Comparison of ENCODE assay signal across 1 cellular context in the genomic region with DNA sequence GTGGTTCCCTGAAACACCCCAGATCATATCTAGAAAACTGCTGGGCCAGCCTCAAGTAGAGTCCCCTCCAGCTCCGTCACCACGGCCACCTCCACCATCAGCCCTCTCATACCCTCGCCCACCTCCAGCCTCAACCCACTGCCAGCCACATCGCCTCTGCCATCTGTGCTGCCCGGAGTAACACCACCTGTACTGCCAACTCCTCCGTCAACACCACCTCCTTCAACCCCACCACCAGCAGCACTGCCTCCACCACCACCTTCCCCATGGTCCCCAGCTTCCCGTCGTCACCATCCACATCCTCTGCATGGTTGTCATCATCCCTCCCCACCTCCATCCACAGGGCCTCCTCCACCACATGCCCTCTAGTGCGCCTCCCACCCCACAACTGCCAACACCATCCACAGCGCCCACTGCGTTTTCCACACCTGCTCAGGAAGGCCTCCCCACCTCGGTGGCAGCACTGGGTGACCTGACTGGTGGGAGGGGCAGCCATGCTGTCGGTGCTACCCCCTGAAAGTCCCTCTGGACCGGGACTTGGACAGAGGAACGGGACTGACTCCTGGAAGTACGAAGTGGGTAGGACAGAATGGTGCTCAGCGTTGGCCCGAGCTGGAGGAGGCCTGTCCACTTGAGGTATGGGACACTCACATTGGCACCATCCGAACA.
A peak's percentile ranks its signal among the peaks of the same experiment; 100 is the strongest.
TF ChIP-seq lines count a peak whose summit lies in the region.

No MANE protein-coding gene starts in this region.

TF ChIP-seq in HepG2, 621 proteins besides CTCF, POLR2A, EP300 and RAD21:
- TF ChIP-seq, protein P1, sequence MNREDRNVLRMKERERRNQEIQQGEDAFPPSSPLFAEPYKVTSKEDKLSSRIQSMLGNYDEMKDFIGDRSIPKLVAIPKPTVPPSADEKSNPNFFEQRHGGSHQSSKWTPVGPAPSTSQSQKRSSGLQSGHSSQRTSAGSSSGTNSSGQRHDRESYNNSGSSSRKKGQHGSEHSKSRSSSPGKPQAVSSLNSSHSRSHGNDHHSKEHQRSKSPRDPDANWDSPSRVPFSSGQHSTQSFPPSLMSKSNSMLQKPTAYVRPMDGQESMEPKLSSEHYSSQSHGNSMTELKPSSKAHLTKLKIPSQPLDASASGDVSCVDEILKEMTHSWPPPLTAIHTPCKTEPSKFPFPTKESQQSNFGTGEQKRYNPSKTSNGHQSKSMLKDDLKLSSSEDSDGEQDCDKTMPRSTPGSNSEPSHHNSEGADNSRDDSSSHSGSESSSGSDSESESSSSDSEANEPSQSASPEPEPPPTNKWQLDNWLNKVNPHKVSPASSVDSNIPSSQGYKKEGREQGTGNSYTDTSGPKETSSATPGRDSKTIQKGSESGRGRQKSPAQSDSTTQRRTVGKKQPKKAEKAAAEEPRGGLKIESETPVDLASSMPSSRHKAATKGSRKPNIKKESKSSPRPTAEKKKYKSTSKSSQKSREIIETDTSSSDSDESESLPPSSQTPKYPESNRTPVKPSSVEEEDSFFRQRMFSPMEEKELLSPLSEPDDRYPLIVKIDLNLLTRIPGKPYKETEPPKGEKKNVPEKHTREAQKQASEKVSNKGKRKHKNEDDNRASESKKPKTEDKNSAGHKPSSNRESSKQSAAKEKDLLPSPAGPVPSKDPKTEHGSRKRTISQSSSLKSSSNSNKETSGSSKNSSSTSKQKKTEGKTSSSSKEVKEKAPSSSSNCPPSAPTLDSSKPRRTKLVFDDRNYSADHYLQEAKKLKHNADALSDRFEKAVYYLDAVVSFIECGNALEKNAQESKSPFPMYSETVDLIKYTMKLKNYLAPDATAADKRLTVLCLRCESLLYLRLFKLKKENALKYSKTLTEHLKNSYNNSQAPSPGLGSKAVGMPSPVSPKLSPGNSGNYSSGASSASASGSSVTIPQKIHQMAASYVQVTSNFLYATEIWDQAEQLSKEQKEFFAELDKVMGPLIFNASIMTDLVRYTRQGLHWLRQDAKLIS (CRISPR knock-in tag; IDR thresholded peaks at IDR 0.05) = no peak
- TF ChIP-seq U2AF2 (IDR thresholded peaks at IDR 0.05; ENCODE audit: low read depth, low read length) = no peak
- no peak for TF ChIP-seq FOXO1 (CRISPR knock-in tag; IDR thresholded peaks at IDR 0.05)
- TF ChIP-seq HNRNPL (IDR thresholded peaks at IDR 0.05; ENCODE audit: low read depth, low read length) = 0 out of 2 replicates have a peak, but pooled peaks have one; percentile 19
- TF ChIP-seq RXRB (CRISPR knock-in tag; IDR thresholded peaks at IDR 0.05; ENCODE audit: borderline replicate concordance) = no peak
- TF ChIP-seq, protein P2, sequence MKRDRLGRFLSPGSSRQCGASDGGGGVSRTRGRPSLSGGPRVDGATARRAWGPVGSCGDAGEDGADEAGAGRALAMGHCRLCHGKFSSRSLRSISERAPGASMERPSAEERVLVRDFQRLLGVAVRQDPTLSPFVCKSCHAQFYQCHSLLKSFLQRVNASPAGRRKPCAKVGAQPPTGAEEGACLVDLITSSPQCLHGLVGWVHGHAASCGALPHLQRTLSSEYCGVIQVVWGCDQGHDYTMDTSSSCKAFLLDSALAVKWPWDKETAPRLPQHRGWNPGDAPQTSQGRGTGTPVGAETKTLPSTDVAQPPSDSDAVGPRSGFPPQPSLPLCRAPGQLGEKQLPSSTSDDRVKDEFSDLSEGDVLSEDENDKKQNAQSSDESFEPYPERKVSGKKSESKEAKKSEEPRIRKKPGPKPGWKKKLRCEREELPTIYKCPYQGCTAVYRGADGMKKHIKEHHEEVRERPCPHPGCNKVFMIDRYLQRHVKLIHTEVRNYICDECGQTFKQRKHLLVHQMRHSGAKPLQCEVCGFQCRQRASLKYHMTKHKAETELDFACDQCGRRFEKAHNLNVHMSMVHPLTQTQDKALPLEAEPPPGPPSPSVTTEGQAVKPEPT (CRISPR knock-in tag; IDR thresholded peaks at IDR 0.05; ENCODE audit: low read depth) = no peak
- no peak for TF ChIP-seq CHD4 (IDR thresholded peaks at IDR 0.05; ENCODE audit: borderline replicate concordance, low read length)
- TF ChIP-seq ATF1 (CRISPR knock-in tag; IDR thresholded peaks at IDR 0.05) = no peak
- TF ChIP-seq, protein P3, sequence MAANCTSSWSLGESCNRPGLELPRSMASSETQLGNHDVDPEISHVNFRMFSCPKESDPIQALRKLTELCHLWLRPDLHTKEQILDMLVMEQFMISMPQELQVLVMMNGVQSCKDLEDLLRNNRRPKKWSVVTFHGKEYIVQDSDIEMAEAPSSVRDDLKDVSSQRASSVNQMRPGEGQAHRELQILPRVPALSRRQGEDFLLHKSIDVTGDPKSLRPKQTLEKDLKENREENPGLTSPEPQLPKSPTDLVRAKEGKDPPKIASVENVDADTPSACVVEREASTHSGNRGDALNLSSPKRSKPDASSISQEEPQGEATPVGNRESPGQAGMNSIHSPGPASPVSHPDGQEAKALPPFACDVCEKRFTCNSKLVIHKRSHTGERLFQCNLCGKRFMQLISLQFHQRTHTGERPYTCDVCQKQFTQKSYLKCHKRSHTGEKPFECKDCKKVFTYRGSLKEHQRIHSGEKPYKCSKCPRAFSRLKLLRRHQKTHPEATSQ (CRISPR knock-in tag; IDR thresholded peaks at IDR 0.05; ENCODE audit: borderline replicate concordance) = no peak
- no peak for TF ChIP-seq ZNF776 (CRISPR knock-in tag; IDR thresholded peaks at IDR 0.05)
- no peak for TF ChIP-seq DMAP1 (CRISPR knock-in tag; IDR thresholded peaks at IDR 0.05)
- TF ChIP-seq, protein P4, sequence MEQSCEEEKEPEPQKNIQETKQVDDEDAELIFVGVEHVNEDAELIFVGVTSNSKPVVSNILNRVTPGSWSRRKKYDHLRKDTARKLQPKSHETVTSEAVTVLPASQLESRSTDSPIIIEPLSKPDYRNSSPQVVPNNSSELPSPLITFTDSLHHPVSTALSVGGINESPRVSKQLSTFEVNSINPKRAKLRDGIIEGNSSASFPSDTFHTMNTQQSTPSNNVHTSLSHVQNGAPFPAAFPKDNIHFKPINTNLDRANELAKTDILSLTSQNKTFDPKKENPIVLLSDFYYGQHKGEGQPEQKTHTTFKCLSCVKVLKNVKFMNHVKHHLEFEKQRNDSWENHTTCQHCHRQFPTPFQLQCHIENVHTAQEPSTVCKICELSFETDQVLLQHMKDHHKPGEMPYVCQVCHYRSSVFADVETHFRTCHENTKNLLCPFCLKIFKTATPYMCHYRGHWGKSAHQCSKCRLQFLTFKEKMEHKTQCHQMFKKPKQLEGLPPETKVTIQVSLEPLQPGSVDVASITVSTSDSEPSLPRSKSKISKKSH (CRISPR knock-in tag; IDR thresholded peaks at IDR 0.05; ENCODE audit: borderline replicate concordance) = 0 out of 2 replicates have a peak, but pooled peaks have one; percentile 36
